In genomic region chrX:112760697-112761096, GRCh38 we compare ENCODE assay signal across 13 cellular contexts.
DNase-seq lines count a peak whose midpoint lies in the region; ATAC-seq and TF ChIP-seq lines count a peak whose summit lies in the region.
"Had no signal": no experiment of that assay in that cellular context is flagged by ENCODE, and none has a peak within 500 bp of the region (broad histone marks: within the 10 kb centered on the region; RNA-seq: fewer than 3 reads in every experiment).

No MANE protein-coding gene starts in this region.

- WGBS in ovary, 3 donors: 21 to 26% (median 22%) methylated on average over 2 of the region's 2 CpGs

- TF ChIP-seq CTCF in brain (conservative IDR thresholded peaks at IDR 0.05) (peak; percentile 9 to 16), ovary (IDR thresholded peaks at IDR 0.05) (no peak)

- peaks cover 7% of the 10 kb centered on the region for H3K27me3 Mint-ChIP-seq in brain
- H3K27me3 Mint-ChIP-seq in T-helper 17 cell: peaks cover 11% of the 10 kb centered on the region
- peaks cover 60% of the 10 kb centered on the region for H3K27me3 Mint-ChIP-seq in activated T-cell treated with anti-CD3 and anti-CD28 coated beads, Interleukin-2, amount 50 U/mL, for 72 hours (ENCODE audit: low read depth)

- no peak overlapping the region; the same call in 1 of the 2 replicates for H3K9ac ChIP-seq in BLaER1
- H3K9ac ChIP-seq: neural progenitor cell had no signal

- H3K4me1 Mint-ChIP-seq in brain (peaks cover 32% of the 10 kb centered on the region), T-helper 17 cell (peaks cover 4% of the 10 kb centered on the region)
- H3K4me1 Mint-ChIP-seq in activated T-cell treated with anti-CD3 and anti-CD28 coated beads, Interleukin-2, amount 50 U/mL, for 72 hours (ENCODE audit: low read depth): no peaks in the 10 kb centered on the region
- H3K4me1 Mint-ChIP-seq: central memory CD8-positive, alpha-beta T cell had no signal

- TF ChIP-seq POLR2A in ovary (IDR thresholded peaks at IDR 0.05): no peak

- H3K36me3 Mint-ChIP-seq in brain (no peaks in the 10 kb centered on the region), T-helper 17 cell (ENCODE audit: low read depth) (no peaks in the 10 kb centered on the region)
- no peaks in the 10 kb centered on the region for H3K36me3 Mint-ChIP-seq in activated T-cell treated with anti-CD3 and anti-CD28 coated beads, Interleukin-2, amount 50 U/mL, for 72 hours (ENCODE audit: insufficient read depth in 2 of 2)
- H3K36me3 Mint-ChIP-seq: neural progenitor cell had no signal

- TF ChIP-seq EP300 in ovary (IDR thresholded peaks at IDR 0.05): no peak

- H3K36me3 ChIP-seq in BLaER1 (no peaks in the 10 kb centered on the region), ovary (no peaks in the 10 kb centered on the region)
- H3K36me3 ChIP-seq: neural progenitor cell had no signal

- peak overlapping the region; percentile 76 for H3K4me2 ChIP-seq in BLaER1
- H3K4me2 ChIP-seq: neural progenitor cell had no signal

- H3K27me3 ChIP-seq in BLaER1 (peaks cover 82% of the 10 kb centered on the region), ovary (no peaks in the 10 kb centered on the region)
- H3K27me3 ChIP-seq: neural progenitor cell had no signal

- peaks cover 5% of the 10 kb centered on the region; the same call in 1 of the 2 replicates for H3K9me3 ChIP-seq in BLaER1
- H3K9me3 ChIP-seq in T-helper 17 cell (ENCODE audit: control insufficient read depth, low read length, poor library complexity, severe bottlenecking): no peaks in the 10 kb centered on the region
- H3K9me3 ChIP-seq in ovary: no peaks in the 10 kb centered on the region

- peaks cover 35% of the 10 kb centered on the region for H3K4me1 ChIP-seq in BLaER1
- H3K4me1 ChIP-seq in ovary (ENCODE audit: insufficient read depth): peaks cover 1% of the 10 kb centered on the region
- H3K4me1 ChIP-seq: neural progenitor cell had no signal

- H3K27ac ChIP-seq in BLaER1 (peak overlapping the region; percentile 38; the same call in 1 of the 2 replicates), ovary (no peak overlapping the region)
- H3K27ac ChIP-seq: neural progenitor cell, RWPE1 had no signal

- intact Hi-C loops in ovary (cut with DNase I): no loop called here

- H3K9me3 Mint-ChIP-seq in brain: no peaks in the 10 kb centered on the region
- H3K9me3 Mint-ChIP-seq in activated T-cell treated with anti-CD3 and anti-CD28 coated beads, Interleukin-2, amount 50 U/mL, for 72 hours: no peaks in the 10 kb centered on the region
- H3K9me3 Mint-ChIP-seq: central memory CD8-positive, alpha-beta T cell; neural progenitor cell had no signal

- peak; percentile 39 for ATAC-seq in GM19467 (IDR thresholded peaks at IDR 0.05; ENCODE audit: unreplicated experiment)
- peak; percentile 48 for ATAC-seq in HG03095 (IDR thresholded peaks at IDR 0.05; ENCODE audit: unreplicated experiment)
- no peak for ATAC-seq in T-helper 17 cell
- no peak for ATAC-seq in activated T-cell treated with anti-CD3 and anti-CD28 coated beads, Interleukin-2, amount 50 U/mL, for 72 hours (replicated peaks in 1 of 2)
- ATAC-seq: activated CD8-positive, alpha-beta T cell treated with anti-CD3 and anti-CD28 coated beads, Interleukin-2, amount 10 ng/mL, durations not matched to agents 7 days and 5 days had no signal

- H3K4me3 ChIP-seq in BLaER1 (peak overlapping the region; percentile 26; the same call in 1 of the 2 replicates), ovary (no peak overlapping the region)
- H3K4me3 ChIP-seq: neural progenitor cell had no signal

- H3K4me3 Mint-ChIP-seq in brain: no peak overlapping the region
- no peak overlapping the region for H3K4me3 Mint-ChIP-seq in T-helper 17 cell
- no peak overlapping the region for H3K4me3 Mint-ChIP-seq in activated T-cell treated with anti-CD3 and anti-CD28 coated beads, Interleukin-2, amount 50 U/mL, for 72 hours
- H3K4me3 Mint-ChIP-seq: activated CD8-positive, alpha-beta T cell treated with anti-CD3 and anti-CD28 coated beads, Interleukin-2, amount 10 ng/mL, durations not matched to agents 7 days and 5 days; central memory CD8-positive, alpha-beta T cell; neural progenitor cell had no signal

- DNase-seq in T-helper 17 cell: no peak
- DNase-seq in activated T-cell treated with anti-CD3 and anti-CD28 coated beads, Interleukin-2, amount 50 U/mL, for 72 hours: no peak
- DNase-seq in NCI-H526 (lab: John Stamatoyannopoulos, UW): no peak
- DNase-seq in ovary: no peak
- DNase-seq: activated CD8-positive, alpha-beta T cell treated with anti-CD3 and anti-CD28 coated beads, Interleukin-2, amount 10 ng/mL, durations not matched to agents 7 days and 5 days; NCI-H1048 had no signal

- no peaks in the 10 kb centered on the region for H4K20me1 ChIP-seq in BLaER1

- no peak overlapping the region for H3K27ac Mint-ChIP-seq in brain
- H3K27ac Mint-ChIP-seq in T-helper 17 cell: no peak overlapping the region
- no peak overlapping the region for H3K27ac Mint-ChIP-seq in activated T-cell treated with anti-CD3 and anti-CD28 coated beads, Interleukin-2, amount 50 U/mL, for 72 hours
- H3K27ac Mint-ChIP-seq: activated CD8-positive, alpha-beta T cell treated with anti-CD3 and anti-CD28 coated beads, Interleukin-2, amount 10 ng/mL, durations not matched to agents 7 days and 5 days; neural progenitor cell had no signal

Comparison
In these comparisons a context has a peak if more than half of its experiments do, and no peak if none do; other contexts are left out.
1. ATAC-seq: peak in GM19467 (single experiment) and HG03095 (single experiment); none in T-helper 17 cell (single experiment) and activated T-cell treated with anti-CD3 and anti-CD28 coated beads, Interleukin-2, amount 50 U/mL, for 72 hours (0 of 2).
2. CTCF ChIP-seq: peak in brain (2 of 2); none in ovary (0 of 3).